In the genomic region with DNA sequence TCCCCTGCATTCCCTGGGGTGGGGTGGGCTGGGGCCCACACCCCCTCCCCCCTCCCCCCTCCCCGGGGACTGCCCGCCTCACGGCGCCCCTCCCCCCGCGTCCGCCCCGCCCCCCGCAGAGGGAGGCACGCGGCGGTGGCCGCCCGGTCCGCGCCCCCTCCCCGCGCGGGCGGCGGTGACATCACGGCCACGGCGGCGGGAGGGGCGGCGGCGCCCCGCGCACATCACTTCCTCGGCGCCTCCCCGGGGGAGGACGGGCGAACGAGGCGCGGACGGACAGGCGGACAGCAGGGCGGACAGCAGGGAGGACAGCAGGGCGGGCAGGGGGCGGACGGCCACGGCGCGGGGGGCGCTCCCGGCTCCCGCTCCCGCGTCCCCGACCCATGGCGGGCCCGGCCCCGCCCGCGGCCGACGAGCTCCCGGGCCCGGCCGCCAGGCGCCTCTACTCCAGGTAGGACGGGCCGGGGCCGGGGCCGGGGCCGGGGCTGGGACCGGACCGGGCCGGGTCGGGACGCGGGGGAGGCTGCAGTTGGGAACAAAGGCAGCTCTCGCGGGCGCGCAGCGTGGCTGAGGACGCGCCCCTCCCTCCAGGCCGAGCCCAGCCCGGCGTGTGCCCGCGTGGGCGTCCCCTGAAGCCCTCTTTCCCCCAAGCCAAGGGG, we compare ENCODE assay signal across 8 cellular contexts. TPM values are rescaled to one million over a fixed set of nuclear protein-coding genes. Genes with fewer than 3 reads are reported as not detected.
DNase-seq lines count a peak whose midpoint lies in the region; ATAC-seq and TF ChIP-seq lines count a peak whose summit lies in the region.

A gene with protein sequence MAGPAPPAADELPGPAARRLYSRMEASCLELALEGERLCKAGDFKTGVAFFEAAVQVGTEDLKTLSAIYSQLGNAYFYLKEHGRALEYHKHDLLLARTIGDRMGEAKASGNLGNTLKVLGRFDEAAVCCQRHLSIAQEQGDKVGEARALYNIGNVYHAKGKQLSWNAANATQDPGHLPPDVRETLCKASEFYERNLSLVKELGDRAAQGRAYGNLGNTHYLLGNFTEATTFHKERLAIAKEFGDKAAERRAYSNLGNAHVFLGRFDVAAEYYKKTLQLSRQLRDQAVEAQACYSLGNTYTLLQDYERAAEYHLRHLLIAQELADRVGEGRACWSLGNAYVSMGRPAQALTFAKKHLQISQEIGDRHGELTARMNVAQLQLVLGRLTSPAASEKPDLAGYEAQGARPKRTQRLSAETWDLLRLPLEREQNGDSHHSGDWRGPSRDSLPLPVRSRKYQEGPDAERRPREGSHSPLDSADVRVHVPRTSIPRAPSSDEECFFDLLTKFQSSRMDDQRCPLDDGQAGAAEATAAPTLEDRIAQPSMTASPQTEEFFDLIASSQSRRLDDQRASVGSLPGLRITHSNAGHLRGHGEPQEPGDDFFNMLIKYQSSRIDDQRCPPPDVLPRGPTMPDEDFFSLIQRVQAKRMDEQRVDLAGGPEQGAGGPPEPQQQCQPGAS (plus strand): TSS at position 227 of the 659 bp plus-strand sequence. CDS start 157 bp downstream, at position 384.

- H3K36me3 Mint-ChIP-seq in CD14-positive monocyte = no peaks in the 10 kb centered on the region
- no peaks in the 10 kb centered on the region for H3K36me3 Mint-ChIP-seq in activated T-cell treated with anti-CD3 and anti-CD28 coated beads, Interleukin-2, amount 50 U/mL, for 4 hours (ENCODE audit: insufficient read depth)

- DNase-seq in CD14-positive monocyte (ENCODE audit: low spot score) = no peak
- peak; percentile 49 for DNase-seq in activated T-cell treated with anti-CD3 and anti-CD28 coated beads, Interleukin-2, amount 50 U/mL, for 4 hours
- no peak for DNase-seq in esophagus muscularis mucosa (ENCODE audit: extremely low spot score)
- DNase-seq in testis = peak; percentile 64

- H3K27ac ChIP-seq in esophagus muscularis mucosa (replicated peaks in 1 of 4) (peak within 1 kb of the TSS; percentile 76 to 79 (median 76)), testis (peak within 1 kb of the TSS; percentile 86 to 90)

- H4K20me1 ChIP-seq in Loucy (ENCODE audit: insufficient read depth, low read length, poor library complexity, severe bottlenecking) = peaks cover 10% of the 10 kb centered on the region

- H3K4me3 Mint-ChIP-seq in CD14-positive monocyte = peak within 1 kb of the TSS; percentile 60 to 73
- H3K4me3 Mint-ChIP-seq in activated T-cell treated with anti-CD3 and anti-CD28 coated beads, Interleukin-2, amount 50 U/mL, for 4 hours = peak within 1 kb of the TSS; percentile 74

- H3K4me2 ChIP-seq in Loucy (ENCODE audit: low read depth, low read length, poor library complexity, severe bottlenecking) = peak within 1 kb of the TSS; percentile 98

- intact Hi-C loops in CD14-positive monocyte (cut with micrococcal nuclease) = no loop called here
- intact Hi-C loops in esophagus muscularis mucosa (cut with DNase I) = no loop called here
- intact Hi-C loops in testis (cut with DNase I; ENCODE audit: low total_unique reads) = no loop called here

- H3K9me3 ChIP-seq in Loucy (ENCODE audit: insufficient read depth, low read depth, low read length) (no peaks in the 10 kb centered on the region), esophagus muscularis mucosa (no peaks in the 10 kb centered on the region), mucosa of stomach (ENCODE audit: control insufficient read depth, low read length) (no peaks in the 10 kb centered on the region), testis (no peaks in the 10 kb centered on the region)

- no CpG with 5 or more reads among the region's 88 CpGs for WGBS in esophagus muscularis mucosa
- WGBS in testis, 2 donors = 1% methylated on average over 57 of the region's 88 CpGs; no CpG with 5 or more reads in 1 of the 2 donors

- no peaks in the 10 kb centered on the region for H3K36me3 ChIP-seq in Loucy (ENCODE audit: insufficient read depth, low read length)
- peaks cover 0 to 12% (median 0%) of the 10 kb centered on the region in 4 donors for H3K36me3 ChIP-seq in esophagus muscularis mucosa
- H3K36me3 ChIP-seq in mucosa of stomach (ENCODE audit: control insufficient read depth, insufficient read depth, low read length) = no peaks in the 10 kb centered on the region
- H3K36me3 ChIP-seq in testis (ENCODE audit: low read depth, missing control alignments) = no peaks in the 10 kb centered on the region

- H3K9me3 Mint-ChIP-seq in CD14-positive monocyte = no peaks in the 10 kb centered on the region
- no peaks in the 10 kb centered on the region for H3K9me3 Mint-ChIP-seq in activated T-cell treated with anti-CD3 and anti-CD28 coated beads, Interleukin-2, amount 50 U/mL, for 4 hours

- peak; percentile 71 to 73 for ATAC-seq in activated T-cell treated with anti-CD3 and anti-CD28 coated beads, Interleukin-2, amount 50 U/mL, for 4 hours
- no peak for ATAC-seq in HG03521 (IDR thresholded peaks at IDR 0.05; ENCODE audit: unreplicated experiment)
- ATAC-seq in GM21737 (IDR thresholded peaks at IDR 0.05; ENCODE audit: unreplicated experiment) = no peak

- H2AFZ ChIP-seq in Loucy (ENCODE audit: low read length) = peak within 1 kb of the TSS; percentile 45

- no peaks in the 10 kb centered on the region for H3K9me2 ChIP-seq in Loucy (replicated peaks; ENCODE audit: low read depth, low read length)

- TF ChIP-seq CTCF in CD14-positive monocyte (IDR thresholded peaks at IDR 0.05) (no peak), Loucy (conservative IDR thresholded peaks at IDR 0.05; ENCODE audit: low read length) (no peak), esophagus muscularis mucosa (IDR thresholded peaks at IDR 0.05) (peak in 2 of 3 experiments; percentile 11 to 14), testis (IDR thresholded peaks at IDR 0.05) (no peak)

- peak within 1 kb of the TSS in 1 of 7 donors; percentile 35 for H3K27ac Mint-ChIP-seq in CD14-positive monocyte

- H3F3A ChIP-seq in Loucy (ENCODE audit: low read depth) = no peaks in the 10 kb centered on the region

- TF ChIP-seq POLR2A in esophagus muscularis mucosa (IDR thresholded peaks at IDR 0.05; ENCODE audit: low read depth) (no peak), testis (IDR thresholded peaks at IDR 0.05) (no peak)

- peak within 1 kb of the TSS; percentile 82 for H3K9ac ChIP-seq in Loucy (ENCODE audit: low read depth, low read length, poor library complexity, severe bottlenecking)
- H3K9ac ChIP-seq in mucosa of stomach (ENCODE audit: low read length) = peak within 1 kb of the TSS; percentile 37

- H3K4me1 Mint-ChIP-seq in CD14-positive monocyte = peaks cover 13% of the 10 kb centered on the region
- peaks cover 7% of the 10 kb centered on the region for H3K4me1 Mint-ChIP-seq in activated T-cell treated with anti-CD3 and anti-CD28 coated beads, Interleukin-2, amount 50 U/mL, for 4 hours (ENCODE audit: low read depth)

- no peak for TF ChIP-seq EP300 in esophagus muscularis mucosa (IDR thresholded peaks at IDR 0.05)

- H3K27me3 ChIP-seq in Loucy (ENCODE audit: insufficient read depth, low read length, poor library complexity, severe bottlenecking) = no peaks in the 10 kb centered on the region
- no peaks in the 10 kb centered on the region for H3K27me3 ChIP-seq in esophagus muscularis mucosa
- H3K27me3 ChIP-seq in mucosa of stomach (ENCODE audit: control insufficient read depth, insufficient read depth, low read length) = peaks cover 12% of the 10 kb centered on the region
- no peaks in the 10 kb centered on the region for H3K27me3 ChIP-seq in testis

- H3K4me1 ChIP-seq in Loucy (ENCODE audit: insufficient read depth, low read length, poor library complexity, severe bottlenecking) = peaks cover 25% of the 10 kb centered on the region
- H3K4me1 ChIP-seq in esophagus muscularis mucosa = peaks cover 32 to 50% (median 45%) of the 10 kb centered on the region in 4 donors
- H3K4me1 ChIP-seq in mucosa of stomach (ENCODE audit: control insufficient read depth, insufficient read depth, low read length) = peaks cover 33% of the 10 kb centered on the region
- H3K4me1 ChIP-seq in testis = peaks cover 34% of the 10 kb centered on the region

- peaks cover 28% of the 10 kb centered on the region for H3K79me2 ChIP-seq in Loucy (ENCODE audit: insufficient read depth, low read length)

- H3K4me3 ChIP-seq in Loucy (ENCODE audit: low read length, poor library complexity, severe bottlenecking) (peak within 1 kb of the TSS; percentile 93), esophagus muscularis mucosa (peak within 1 kb of the TSS; percentile 78 to 90 (median 81)), mucosa of stomach (ENCODE audit: low read length) (no peak within 1 kb of the TSS), testis (peak within 1 kb of the TSS; percentile 78)

- peaks cover 15 to 35% (median 27%) of the 10 kb centered on the region in 3 donors for H3K27me3 Mint-ChIP-seq in CD14-positive monocyte (ENCODE audit: low read depth in 3 of 3)
- H3K27me3 Mint-ChIP-seq in activated T-cell treated with anti-CD3 and anti-CD28 coated beads, Interleukin-2, amount 50 U/mL, for 4 hours (ENCODE audit: low read depth) = peaks cover 2% of the 10 kb centered on the region

RNA-seq across cellular contexts. Expression of the gene that starts here (rescaled TPM):
- under 1 TPM; 0.67 to 0.73 TPM for polyA plus RNA-seq in CD14-positive monocyte
- 10 to 100 TPM; 12.8 to 13.6 (median 13.4) TPM for total RNA-seq in activated T-cell treated with anti-CD3 and anti-CD28 coated beads, Interleukin-2, amount 50 U/mL, for 4 hours
- total RNA-seq in esophagus muscularis mucosa = 10 to 100 TPM in 3 of 4 donors, 1 to 10 TPM in 1; 8.3 to 18.5 (median 16.3) TPM
- total RNA-seq in testis = 100 to 1,000 TPM in 1 of 2 donors, 10 to 100 TPM in 1; 84.4 to 101 TPM
- 33.5 TPM for polyA plus RNA-seq in testis (ENCODE audit: insufficient read depth, low read depth, low replicate concordance)

Comparison
In these comparisons a context has a peak if more than half of its experiments do, and no peak if none do; other contexts are left out.
1. RNA of the gene that starts here (total RNA-seq): 84.4 to 101 TPM in testis; 8.3 to 18.5 TPM in esophagus muscularis mucosa and 12.8 to 13.6 TPM in activated T-cell treated with anti-CD3 and anti-CD28 coated beads, Interleukin-2, amount 50 U/mL, for 4 hours; every median in the first group is over 4 times any median in the second.
2. RNA of the gene that starts here (polyA plus RNA-seq): 33.5 TPM in testis (single experiment); 0.67 to 0.73 TPM in CD14-positive monocyte; every median in the first group is over 10 times any median in the second.
3. DNase-seq: peak in activated T-cell treated with anti-CD3 and anti-CD28 coated beads, Interleukin-2, amount 50 U/mL, for 4 hours (single experiment) and testis (single experiment); none in CD14-positive monocyte (single experiment) and esophagus muscularis mucosa (single experiment).
4. CTCF ChIP-seq: peak in esophagus muscularis mucosa (2 of 3); none in CD14-positive monocyte (single experiment), Loucy (single experiment) and testis (0 of 3).
5. ATAC-seq: peak in activated T-cell treated with anti-CD3 and anti-CD28 coated beads, Interleukin-2, amount 50 U/mL, for 4 hours (2 of 2); none in HG03521 (single experiment) and GM21737 (single experiment).